ENCODE assay signal across 30 cellular contexts in genomic region chr11:46444305-46444704, GRCh38. TPM values are rescaled to one million over a fixed set of nuclear protein-coding genes. Genes with fewer than 3 reads are reported as not detected.
"Had no signal": no experiment of that assay in that cellular context is flagged by ENCODE, and none has a peak within 500 bp of the region (broad histone marks: within the 10 kb centered on the region; RNA-seq: fewer than 3 reads in every experiment).

No MANE protein-coding gene starts in this region.

- H3K4me1 Mint-ChIP-seq: activated naive CD8-positive, alpha-beta T cell treated with anti-CD3 and anti-CD28 coated beads, Interleukin-2, amount 50 U/mL, for 24 hours had no signal

- H3K9ac ChIP-seq: KMS-11 had no signal

- H3K27me3 Mint-ChIP-seq: activated B cell treated with CpG ODN at 0.5 μM for 24 hours; activated CD4-positive, alpha-beta T cell treated with anti-CD3 and anti-CD28 coated beads, Interleukin-2, amount 10 ng/mL, durations not matched to agents 24 days and 14 days; activated CD8-positive, alpha-beta memory T cell treated with anti-CD3 and anti-CD28 coated beads, Interleukin-2, amount 10 ng/mL, durations not matched to agents 7 days and 5 days; activated naive CD8-positive, alpha-beta T cell treated with anti-CD3 and anti-CD28 coated beads, Interleukin-2, amount 50 U/mL, for 24 hours; activated T-cell treated with anti-CD3 and anti-CD28 coated beads, Interleukin-2, amount 50 U/mL, for 24 hours had no signal

- H3K27me3 ChIP-seq: Peyer's patch, SJCRH30 had no signal

- ATAC-seq: activated CD8-positive, alpha-beta memory T cell treated with anti-CD3 and anti-CD28 coated beads, Interleukin-2, amount 10 ng/mL, durations not matched to agents 7 days and 5 days; activated naive CD4-positive, alpha-beta T cell treated with anti-CD3 and anti-CD28 coated beads, Interleukin-2, amount 50 U/mL, for 72 hours; activated naive CD8-positive, alpha-beta T cell treated with anti-CD3 and anti-CD28 coated beads, Interleukin-2, amount 50 U/mL, for 24 hours; SK-N-SH treated with all-trans-retinoic acid at 6 μM for 48 hours had no signal

- H3K27ac Mint-ChIP-seq: activated B cell treated with CpG ODN at 0.5 μM for 24 hours; activated CD4-positive, alpha-beta T cell treated with anti-CD3 and anti-CD28 coated beads, Interleukin-2, amount 10 ng/mL, durations not matched to agents 24 days and 14 days; activated CD8-positive, alpha-beta memory T cell treated with anti-CD3 and anti-CD28 coated beads, Interleukin-2, amount 10 ng/mL, durations not matched to agents 7 days and 5 days; activated naive CD4-positive, alpha-beta T cell treated with anti-CD3 and anti-CD28 coated beads, Interleukin-2, amount 50 U/mL, for 72 hours; activated naive CD8-positive, alpha-beta T cell treated with anti-CD3 and anti-CD28 coated beads, Interleukin-2, amount 50 U/mL, for 24 hours; activated T-cell treated with anti-CD3 and anti-CD28 coated beads, Interleukin-2, amount 50 U/mL, for 24 hours; activated T-helper 1 cell treated with anti-CD3 and anti-CD28 coated beads, Interleukin-12 subunit alpha, Interleukin-12 subunit beta, Interleukin-2, Interleukin-4 antibody, amounts not matched to agents 30 ng/mL and 10 ng/mL and 1 ng/mL, durations not matched to agents 14 hours and 24 hours and 36 hours; T-helper 1 cell treated with Interleukin-12 subunit alpha and Interleukin-12 subunit beta and Interleukin-4 antibody, amounts not matched to agents 30 μg/mL and 1 μg/mL, for 36 hours had no signal

- H3K9me3 Mint-ChIP-seq: activated B cell treated with CpG ODN at 0.5 μM for 24 hours; activated CD4-positive, alpha-beta T cell treated with anti-CD3 and anti-CD28 coated beads, Interleukin-2, amount 10 ng/mL, durations not matched to agents 24 days and 14 days; activated naive CD4-positive, alpha-beta T cell treated with anti-CD3 and anti-CD28 coated beads, Interleukin-2, amount 50 U/mL, for 72 hours; activated naive CD8-positive, alpha-beta T cell treated with anti-CD3 and anti-CD28 coated beads, Interleukin-2, amount 50 U/mL, for 24 hours; activated T-cell treated with anti-CD3 and anti-CD28 coated beads, Interleukin-2, amount 50 U/mL, for 24 hours; activated T-helper 1 cell treated with anti-CD3 and anti-CD28 coated beads, Interleukin-12 subunit alpha, Interleukin-12 subunit beta, Interleukin-2, Interleukin-4 antibody, amounts not matched to agents 30 ng/mL and 10 ng/mL and 1 ng/mL, durations not matched to agents 14 hours and 24 hours and 36 hours; T-helper 1 cell treated with Interleukin-12 subunit alpha and Interleukin-12 subunit beta and Interleukin-4 antibody, amounts not matched to agents 30 μg/mL and 1 μg/mL, for 36 hours had no signal

- FAIRE-seq: TTC549 had no signal

- H3K4me3 Mint-ChIP-seq: activated B cell treated with CpG ODN at 0.5 μM for 24 hours; activated CD4-positive, alpha-beta T cell treated with anti-CD3 and anti-CD28 coated beads, Interleukin-2, amount 10 ng/mL, durations not matched to agents 24 days and 14 days; activated CD8-positive, alpha-beta memory T cell treated with anti-CD3 and anti-CD28 coated beads, Interleukin-2, amount 10 ng/mL, durations not matched to agents 7 days and 5 days; activated naive CD8-positive, alpha-beta T cell treated with anti-CD3 and anti-CD28 coated beads, Interleukin-2, amount 50 U/mL, for 24 hours; activated T-cell treated with anti-CD3 and anti-CD28 coated beads, Interleukin-2, amount 50 U/mL, for 24 hours; activated T-helper 1 cell treated with anti-CD3 and anti-CD28 coated beads, Interleukin-12 subunit alpha, Interleukin-12 subunit beta, Interleukin-2, Interleukin-4 antibody, amounts not matched to agents 30 ng/mL and 10 ng/mL and 1 ng/mL, durations not matched to agents 14 hours and 24 hours and 36 hours; T-helper 1 cell treated with Interleukin-12 subunit alpha and Interleukin-12 subunit beta and Interleukin-4 antibody, amounts not matched to agents 30 μg/mL and 1 μg/mL, for 36 hours had no signal

- H3K9me3 ChIP-seq: Peyer's patch, SJCRH30 had no signal

- H3K27ac ChIP-seq: KMS-11, Peyer's patch, RWPE1, SJCRH30 had no signal

- H3K4me3 ChIP-seq: Peyer's patch, SJCRH30 had no signal

- H3K4me2 ChIP-seq: KMS-11 had no signal

- H3K4me1 ChIP-seq: SJCRH30 had no signal

- DNase-seq: activated B cell treated with CpG ODN at 0.5 μM for 24 hours; activated CD4-positive, alpha-beta T cell treated with anti-CD3 and anti-CD28 coated beads for 1 hour; activated CD4-positive, alpha-beta T cell treated with anti-CD3 and anti-CD28 coated beads, Interleukin-2, amount 10 ng/mL, durations not matched to agents 24 days and 14 days; activated CD4-positive, alpha-beta T cell treated with anti-CD3 and anti-CD28 coated beads, Interleukin-2, amount 50 U/mL, for 48 hours; activated CD8-positive, alpha-beta memory T cell treated with anti-CD3 and anti-CD28 coated beads, Interleukin-2, amount 10 ng/mL, durations not matched to agents 7 days and 5 days; activated effector memory CD4-positive, alpha-beta T cell treated with anti-CD3 and anti-CD28 coated beads, Interleukin-2, amount 50 U/mL, for 16 hours; activated naive CD4-positive, alpha-beta T cell treated with Interleukin-2 at 50 U/mL for 16 hours; activated naive CD8-positive, alpha-beta T cell treated with anti-CD3 and anti-CD28 coated beads, Interleukin-2, amount 50 U/mL, for 24 hours; activated T-cell treated with anti-CD3 and anti-CD28 coated beads, Interleukin-2, amount 50 U/mL, for 24 hours; cerebellar nuclear complex; MV-4-11; NCI-H1417 treated with DMSO at 0.1 percent for 48 hours; NCI-H1694; NCI-H510A; NCI-H526 treated with DMSO at 0.1 percent for 48 hours; NK-92 treated with Interleukin-12 subunit alpha and Interleukin-12 subunit beta, amount 100 ng/mL, for 24 hours; OCI-M1; Peyer's patch; Right ventricle myocardium superior; SJCRH30; SW 1271; T1000 had no signal

RNA-seq across cellular contexts. Expression of gene CHRM4, which starts 52.7 kb away (rescaled TPM):
- total RNA-seq: MCF 10A, Right ventricle myocardium superior had no signal
